9 cellular contexts compared by ENCODE assay signal in the genomic region with DNA sequence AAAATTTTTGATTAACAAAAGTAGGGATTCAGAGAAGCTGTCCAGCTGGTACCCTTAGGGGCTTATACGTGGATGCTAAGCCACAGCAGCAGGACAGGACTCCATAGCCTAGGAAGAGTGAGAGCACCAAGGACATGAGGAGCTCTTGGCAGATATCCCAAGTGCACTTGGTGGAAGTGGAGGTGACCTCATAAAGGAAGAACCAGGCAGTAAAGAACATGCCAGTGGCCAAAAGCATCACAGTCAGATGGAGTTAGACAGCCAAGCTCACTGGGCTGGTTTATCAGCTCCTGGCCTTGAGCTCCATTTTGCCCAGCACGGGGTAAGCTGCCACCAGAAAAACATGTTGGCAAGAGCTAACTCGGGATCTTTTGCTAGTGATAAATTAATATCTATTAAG.
A peak's percentile ranks its signal among the peaks of the same experiment; 100 is the strongest.
DNase-seq lines count a peak whose midpoint lies in the region; ATAC-seq and TF ChIP-seq lines count a peak whose summit lies in the region.
"Had no signal": no experiment of that assay in that cellular context is flagged by ENCODE, and none has a peak within 500 bp of the region (broad histone marks: within the 10 kb centered on the region; RNA-seq: fewer than 3 reads in every experiment).

No MANE protein-coding gene starts in this region.

- TF ChIP-seq POLR2A in esophagus muscularis mucosa (IDR thresholded peaks at IDR 0.05; ENCODE audit: low read depth) (no peak), gastrocnemius medialis (IDR thresholded peaks at IDR 0.05) (no peak)

- 61% methylated on average over 3 of the region's 3 CpGs for WGBS in esophagus muscularis mucosa

- BruUV-seq in Caco-2 (replicated peaks; lab: Mats Ljungman, UMichigan): no TSS peak

- peaks cover 10% of the 10 kb centered on the region for H3K9me3 Mint-ChIP-seq in Caco-2 (ENCODE audit: unreplicated experiment)

- H3K27me3 ChIP-seq in esophagus muscularis mucosa (no peaks in the 10 kb centered on the region), gastrocnemius medialis (no peaks in the 10 kb centered on the region), Caco-2 (replicated peaks; ENCODE audit: control insufficient read depth, insufficient read depth, low read length) (no peaks in the 10 kb centered on the region)

- CTCF ChIA-PET in Caco-2 (lab: Charles Lee): no interaction called here

- peak overlapping the region; percentile 2 to 42 (median 16) for H3K27ac ChIP-seq in esophagus muscularis mucosa (replicated peaks in 1 of 4)
- peak overlapping the region; percentile 36 to 75 (median 46) for H3K27ac ChIP-seq in gastrocnemius medialis

- in situ Hi-C loops in gastrocnemius medialis (cut with MboI; ENCODE audit: low sequenced_read_pairs in 4 of 4): no loop called here

- H3K9me3 ChIP-seq in esophagus muscularis mucosa: no peaks in the 10 kb centered on the region
- H3K9me3 ChIP-seq in gastrocnemius medialis: no peaks in the 10 kb centered on the region
- no peaks in the 10 kb centered on the region for H3K9me3 ChIP-seq in Caco-2

- no peak for TF ChIP-seq EP300 in esophagus muscularis mucosa (IDR thresholded peaks at IDR 0.05)

- no peak overlapping the region for H3K4me3 Mint-ChIP-seq in Caco-2 (ENCODE audit: unreplicated experiment)

- no peak overlapping the region for H3K4me3 ChIP-seq in esophagus muscularis mucosa
- H3K4me3 ChIP-seq in gastrocnemius medialis: no peak overlapping the region
- no peak overlapping the region for H3K4me3 ChIP-seq in Caco-2 (ENCODE audit: low read depth, low read length)

- ATAC-seq in gastrocnemius medialis (peak; percentile 23 to 44), HG03135 (IDR thresholded peaks at IDR 0.05; ENCODE audit: unreplicated experiment) (no peak), HG03025 (IDR thresholded peaks at IDR 0.05; ENCODE audit: low FRiP score, unreplicated experiment) (no peak)

- H3K27ac Mint-ChIP-seq in Caco-2 (ENCODE audit: unreplicated experiment): no peak overlapping the region

- peak; percentile 61 for DNase-seq in GM03348 (ENCODE audit: low spot score)
- peak; percentile 84 for DNase-seq in NCI-H82 (lab: John Stamatoyannopoulos, UW)
- DNase-seq in esophagus muscularis mucosa (ENCODE audit: extremely low spot score): no peak
- DNase-seq in gastrocnemius medialis: peak in 1 of 2 donors; percentile 35
- DNase-seq in Caco-2: no peak
- DNase-seq in islet precursor cell: no peak
- DNase-seq: activated T-cell treated with anti-CD3 and anti-CD28 coated beads for 4 hours had no signal

- H3K36me3 ChIP-seq in esophagus muscularis mucosa: no peaks in the 10 kb centered on the region
- no peaks in the 10 kb centered on the region for H3K36me3 ChIP-seq in gastrocnemius medialis
- H3K36me3 ChIP-seq in Caco-2 (ENCODE audit: control insufficient read depth, insufficient read depth, low read length): no peaks in the 10 kb centered on the region

- H3K27me3 Mint-ChIP-seq in Caco-2 (ENCODE audit: insufficient read depth, unreplicated experiment): no peaks in the 10 kb centered on the region

- H3K36me3 Mint-ChIP-seq in Caco-2 (ENCODE audit: insufficient read depth, unreplicated experiment): no peaks in the 10 kb centered on the region

- intact Hi-C loops in esophagus muscularis mucosa (cut with DNase I) (no loop called here), gastrocnemius medialis (cut with DNase I; ENCODE audit: low total_unique reads) (no loop called here), Caco-2 (cut with micrococcal nuclease; ENCODE audit: unreplicated experiment) (no loop called here)

- peaks cover 44 to 61% (median 59%) of the 10 kb centered on the region in 4 donors for H3K4me1 ChIP-seq in esophagus muscularis mucosa
- H3K4me1 ChIP-seq in gastrocnemius medialis: peaks cover 55 to 60% of the 10 kb centered on the region in 2 donors
- peaks cover 68% of the 10 kb centered on the region for H3K4me1 ChIP-seq in Caco-2

- peaks cover 49% of the 10 kb centered on the region for H3K4me1 Mint-ChIP-seq in Caco-2 (ENCODE audit: low read depth, unreplicated experiment)

- TF ChIP-seq CTCF in esophagus muscularis mucosa (IDR thresholded peaks at IDR 0.05) (no peak), gastrocnemius medialis (IDR thresholded peaks at IDR 0.05 in 4 of 5, conservative IDR thresholded peaks at IDR 0.05 in 1 of 5) (no peak), Caco-2 (IDR thresholded peaks at IDR 0.05; ENCODE audit: insufficient read depth in 1 of 2, low read depth in 1 of 2, low read length in 1 of 2, severe bottlenecking in 1 of 2, unreplicated experiment in 1 of 2) (no peak)

- POLR2A ChIA-PET in Caco-2 (lab: Charles Lee): no interaction called here

Comparison
In these comparisons a context has a peak if more than half of its experiments do, and no peak if none do; other contexts are left out.
1. DNase-seq: peak in GM03348 (single experiment) and NCI-H82 (single experiment); none in esophagus muscularis mucosa (single experiment), Caco-2 (0 of 2) and islet precursor cell (single experiment).
2. ATAC-seq: peak in gastrocnemius medialis (2 of 2); none in HG03135 (single experiment) and HG03025 (single experiment).